Comparison of ENCODE assay signal across 8 cellular contexts in the genomic region with DNA sequence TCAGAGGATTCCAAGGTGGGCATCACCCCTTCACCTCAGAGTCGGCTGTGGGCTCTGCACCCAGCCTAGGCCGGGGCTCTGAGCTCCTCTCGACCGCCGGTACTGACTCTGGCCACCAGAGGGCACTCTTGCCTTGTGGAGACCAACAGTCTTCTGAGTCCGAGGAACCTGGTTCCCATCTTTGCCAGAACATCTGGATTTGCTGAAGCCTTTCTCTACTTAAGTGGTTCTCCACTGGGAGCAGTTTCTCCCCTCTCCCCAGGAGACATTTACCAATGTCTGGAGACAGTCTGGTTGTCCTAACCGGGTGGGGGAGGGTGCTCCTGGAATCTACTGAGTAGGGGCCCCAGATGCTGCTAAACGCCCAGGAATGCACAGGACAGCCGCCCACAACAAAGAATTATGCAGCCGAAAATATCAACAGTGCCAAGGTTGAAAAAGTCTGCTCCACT. TPM values are rescaled to one million over a fixed set of nuclear protein-coding genes. Genes with fewer than 3 reads are reported as not detected.
A peak's percentile ranks its signal among the peaks of the same experiment; 100 is the strongest.
DNase-seq lines count a peak whose midpoint lies in the region; ATAC-seq and TF ChIP-seq lines count a peak whose summit lies in the region.

No MANE protein-coding gene starts in this region.

- intact Hi-C loops in activated CD4-positive, alpha-beta T cell treated with anti-CD3 and anti-CD28 coated beads, Interleukin-2, amount 10 ng/mL, durations not matched to agents 24 days and 14 days (cut with micrococcal nuclease), result loop anchor here (1.0 kb wide), 1 partner anchor 66 kb away; no protein-coding TSS in a partner anchor
- intact Hi-C loops in left lung (cut with DNase I), result loop anchor here (2.0 to 10.0 kb wide), 2 partner anchors 65 kb away; no protein-coding TSS in a partner anchor

- no peaks in the 10 kb centered on the region for H3K9me3 Mint-ChIP-seq in activated CD4-positive, alpha-beta T cell treated with anti-CD3 and anti-CD28 coated beads, Interleukin-2, amount 10 ng/mL, durations not matched to agents 24 days and 14 days

- ATAC-seq in left lung (peak; percentile 97), HG02623 (IDR thresholded peaks at IDR 0.05; ENCODE audit: unreplicated experiment) (no peak)

- no peak overlapping the region for H3K27ac ChIP-seq in BLaER1
- H3K27ac ChIP-seq in left lung, result no peak overlapping the region

- no peaks in the 10 kb centered on the region for H3K36me3 ChIP-seq in BLaER1
- H3K36me3 ChIP-seq in left lung, result no peaks in the 10 kb centered on the region

- peaks cover 2% of the 10 kb centered on the region for H3K4me1 Mint-ChIP-seq in activated CD4-positive, alpha-beta T cell treated with anti-CD3 and anti-CD28 coated beads, Interleukin-2, amount 10 ng/mL, durations not matched to agents 24 days and 14 days

- H3K36me3 Mint-ChIP-seq in activated CD4-positive, alpha-beta T cell treated with anti-CD3 and anti-CD28 coated beads, Interleukin-2, amount 10 ng/mL, durations not matched to agents 24 days and 14 days (ENCODE audit: low read depth), result no peaks in the 10 kb centered on the region

- H3K27ac Mint-ChIP-seq in activated CD4-positive, alpha-beta T cell treated with anti-CD3 and anti-CD28 coated beads, Interleukin-2, amount 10 ng/mL, durations not matched to agents 24 days and 14 days, result no peak overlapping the region

- peak; percentile 70 for DNase-seq in HCEC 1CT
- DNase-seq in NCI-H510A treated with DMSO at 0.1 percent for 48 hours (lab: John Stamatoyannopoulos, UW), result peak; percentile 50
- DNase-seq in activated CD4-positive, alpha-beta T cell treated with anti-CD3 and anti-CD28 coated beads, Interleukin-2, amount 10 ng/mL, durations not matched to agents 24 days and 14 days, result peak; percentile 96
- peak; percentile 95 for DNase-seq in choroid plexus epithelial cell (ENCODE audit: low read depth)
- peak; percentile 86 to 95 for DNase-seq in left lung
- peak; percentile 87 for DNase-seq in stimulated activated CD4-positive, alpha-beta T cell treated with anti-CD3 and anti-CD28 coated beads, Interleukin-4, amount 100 ng/mL, for 1 hour

- peak overlapping the region; percentile 39; the same call in 1 of the 2 replicates for H3K4me2 ChIP-seq in BLaER1

- H3K4me3 Mint-ChIP-seq in activated CD4-positive, alpha-beta T cell treated with anti-CD3 and anti-CD28 coated beads, Interleukin-2, amount 10 ng/mL, durations not matched to agents 24 days and 14 days, result no peak overlapping the region

- H3K27me3 Mint-ChIP-seq in activated CD4-positive, alpha-beta T cell treated with anti-CD3 and anti-CD28 coated beads, Interleukin-2, amount 10 ng/mL, durations not matched to agents 24 days and 14 days, result peaks cover 2% of the 10 kb centered on the region

- H3K9me3 ChIP-seq in BLaER1 (no peaks in the 10 kb centered on the region), left lung (no peaks in the 10 kb centered on the region)

- no peaks in the 10 kb centered on the region for H4K20me1 ChIP-seq in BLaER1

- no peak overlapping the region for H3K9ac ChIP-seq in BLaER1

- peak; percentile 95 for TF ChIP-seq CTCF in choroid plexus epithelial cell (conservative IDR thresholded peaks at IDR 0.05; ENCODE audit: low read depth, low read length)
- peak; percentile 95 to 97 for TF ChIP-seq CTCF in left lung (IDR thresholded peaks at IDR 0.05)

- no peaks in the 10 kb centered on the region for H3K27me3 ChIP-seq in BLaER1
- H3K27me3 ChIP-seq in left lung, result no peaks in the 10 kb centered on the region

- H3K4me3 ChIP-seq in BLaER1 (no peak overlapping the region), choroid plexus epithelial cell (ENCODE audit: low read depth, low read length) (no peak overlapping the region), left lung (no peak overlapping the region)

- H3K4me1 ChIP-seq in BLaER1, result peaks cover 8% of the 10 kb centered on the region
- H3K4me1 ChIP-seq in left lung, result peaks cover 0 to 7% of the 10 kb centered on the region in 2 donors

RNA-seq across cellular contexts. Expression of a gene that starts 9.4 kb away (rescaled TPM):
- not detected in 2 replicates for total RNA-seq in activated CD4-positive, alpha-beta T cell treated with anti-CD3 and anti-CD28 coated beads, Interleukin-2, amount 10 ng/mL, durations not matched to agents 24 days and 14 days
- total RNA-seq in left lung, result not detected

RNA-seq across cellular contexts. Expression of a gene that starts 44.7 kb away (rescaled TPM):
- 1.9 and 3.1 TPM in 2 replicates for total RNA-seq in activated CD4-positive, alpha-beta T cell treated with anti-CD3 and anti-CD28 coated beads, Interleukin-2, amount 10 ng/mL, durations not matched to agents 24 days and 14 days
- total RNA-seq in left lung, result 10 to 100 TPM; 35.8 to 53.4 TPM

RNA-seq across cellular contexts. Expression of a gene that starts 48.0 kb away (rescaled TPM):
- total RNA-seq in activated CD4-positive, alpha-beta T cell treated with anti-CD3 and anti-CD28 coated beads, Interleukin-2, amount 10 ng/mL, durations not matched to agents 24 days and 14 days, result 40.4 and 41.3 TPM in 2 replicates
- 10 to 100 TPM; 23.3 to 26.3 TPM for total RNA-seq in left lung
